10 cellular contexts compared by ENCODE assay signal in the genomic region with DNA sequence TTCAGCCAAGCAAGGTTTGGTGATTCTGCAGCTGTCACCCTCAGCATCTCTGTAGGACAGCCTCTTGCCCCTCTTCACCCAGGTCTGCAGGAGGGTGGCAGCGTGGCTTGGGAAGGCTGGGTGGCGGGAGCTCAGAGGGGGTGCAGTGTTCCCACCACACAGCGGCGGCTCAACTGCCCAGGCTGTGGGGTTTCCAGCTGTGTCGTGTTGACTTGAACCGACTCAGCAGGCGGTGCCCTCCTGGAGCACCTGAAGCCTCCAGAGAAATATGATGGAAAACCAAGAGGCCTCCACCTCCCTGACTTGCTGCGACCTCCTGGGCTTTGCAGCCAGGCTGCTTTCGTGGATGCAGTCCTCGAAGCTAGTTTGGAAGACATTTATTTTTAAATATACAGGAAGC.
DNase-seq lines count a peak whose midpoint lies in the region; ATAC-seq, FAIRE-seq and TF ChIP-seq lines count a peak whose summit lies in the region.
"Had no signal": no experiment of that assay in that cellular context is flagged by ENCODE, and none has a peak within 500 bp of the region (broad histone marks: within the 10 kb centered on the region; RNA-seq: fewer than 3 reads in every experiment).

No MANE protein-coding gene starts in this region.

- peaks cover 4 to 69% (median 29%) of the 10 kb centered on the region in 10 experiments; a peak in 17 of 20 replicates for H3K4me1 ChIP-seq in BLaER1 treated with 17β-estradiol and CSF1 and Interleukin-3, amounts not matched to agents 10 nM and 100 nM
- H3K4me1 ChIP-seq in OCI-LY3 (ENCODE audit: low read length) = peaks cover 52% of the 10 kb centered on the region
- H3K4me1 ChIP-seq in effector memory CD4-positive, alpha-beta T cell (ENCODE audit: control insufficient read depth, insufficient read depth, low read length, poor library complexity, severe bottlenecking) = peaks cover 7% of the 10 kb centered on the region
- H3K4me1 ChIP-seq in pancreas = peaks cover 20 to 31% (median 28%) of the 10 kb centered on the region in 3 donors

- peak overlapping the region in 7 of 11 experiments; percentile 4 to 99 (median 92); a peak in 12 of 22 replicates for H3K27ac ChIP-seq in BLaER1 treated with 17β-estradiol and CSF1 and Interleukin-3, amounts not matched to agents 10 nM and 100 nM
- H3K27ac ChIP-seq in OCI-LY3 (ENCODE audit: low read length) (peak overlapping the region; percentile 98), pancreas (peak overlapping the region; percentile 60 to 96 (median 84))
- H3K27ac ChIP-seq in effector memory CD4-positive, alpha-beta T cell (ENCODE audit: insufficient read depth, low read length, poor library complexity, severe bottlenecking) = peak overlapping the region; percentile 57
- H3K27ac ChIP-seq: SK-N-MC had no signal

- H3K79me2 ChIP-seq in OCI-LY3 (ENCODE audit: low read length) = no peaks in the 10 kb centered on the region

- FAIRE-seq in pancreas (lab: Jason Lieb, UNC) = no peak

- H2AFZ ChIP-seq in OCI-LY3 (ENCODE audit: low read depth, low read length) = no peak overlapping the region

- no peak for ATAC-seq in pancreas

- H3K9ac ChIP-seq in BLaER1 treated with 17β-estradiol and CSF1 and Interleukin-3, amounts not matched to agents 10 nM and 100 nM = peak overlapping the region in 3 of 11 experiments; percentile 83 to 89 (median 86); a peak in 6 of 22 replicates
- peak overlapping the region; percentile 74 for H3K9ac ChIP-seq in OCI-LY3 (ENCODE audit: low read length)

- WGBS in pancreas, 2 donors = 87 to 88% methylated on average over 10 of the region's 10 CpGs

- no peaks in the 10 kb centered on the region for H3K36me3 ChIP-seq in BLaER1 treated with 17β-estradiol and CSF1 and Interleukin-3, amounts not matched to agents 10 nM and 100 nM
- H3K36me3 ChIP-seq in OCI-LY3 (replicated peaks; ENCODE audit: low read depth, low read length) (peaks cover 3% of the 10 kb centered on the region), pancreas (no peaks in the 10 kb centered on the region)
- H3K36me3 ChIP-seq in effector memory CD4-positive, alpha-beta T cell (ENCODE audit: control insufficient read depth, insufficient read depth, low read length) = no peaks in the 10 kb centered on the region

- no peaks in the 10 kb centered on the region for H4K20me1 ChIP-seq in BLaER1 treated with 17β-estradiol and CSF1 and Interleukin-3, amounts not matched to agents 10 nM and 100 nM
- no peaks in the 10 kb centered on the region for H4K20me1 ChIP-seq in OCI-LY3 (ENCODE audit: insufficient read depth, low read length)

- no peaks in the 10 kb centered on the region for H3K9me3 ChIP-seq in BLaER1 treated with 17β-estradiol and CSF1 and Interleukin-3, amounts not matched to agents 10 nM and 100 nM (replicated peaks in 1 of 11)
- H3K9me3 ChIP-seq in OCI-LY3 (ENCODE audit: insufficient read depth, low read length) = no peaks in the 10 kb centered on the region
- no peaks in the 10 kb centered on the region for H3K9me3 ChIP-seq in effector memory CD4-positive, alpha-beta T cell (ENCODE audit: control insufficient read depth, low read length)
- H3K9me3 ChIP-seq in pancreas = no peaks in the 10 kb centered on the region

- H3K27me3 ChIP-seq in BLaER1 treated with 17β-estradiol and CSF1 and Interleukin-3, amounts not matched to agents 10 nM and 100 nM = no peaks in the 10 kb centered on the region
- H3K27me3 ChIP-seq in OCI-LY3 (ENCODE audit: low read depth, low read length) (no peaks in the 10 kb centered on the region), pancreas (no peaks in the 10 kb centered on the region)
- no peaks in the 10 kb centered on the region for H3K27me3 ChIP-seq in effector memory CD4-positive, alpha-beta T cell (replicated peaks; ENCODE audit: control insufficient read depth, insufficient read depth, low read length, poor library complexity, severe bottlenecking)

- no peak for DNase-seq in effector memory CD4-positive, alpha-beta T cell
- DNase-seq in pancreas = peak in 4 of 6 donors; percentile 37 to 77 (median 50)
- DNase-seq in GOT3 (lab: John Stamatoyannopoulos, UW) = no peak
- DNase-seq in NOMO-1 (lab: John Stamatoyannopoulos, UW; ENCODE audit: unreplicated experiment in 2 of 2) = no peak
- DNase-seq in COR-L47 (lab: John Stamatoyannopoulos, UW) = no peak
- no peak for DNase-seq in NCI-H2196 treated with DMSO at 0.1 percent for 48 hours (lab: John Stamatoyannopoulos, UW; ENCODE audit: unreplicated experiment)
- DNase-seq: NCI-H187 treated with DMSO at 0.1 percent for 48 hours had no signal

- intact Hi-C loops in pancreas (cut with DNase I) = no loop called here

- TF ChIP-seq CTCF in OCI-LY3 (IDR thresholded peaks at IDR 0.05; ENCODE audit: low read depth, low read length) (no peak), pancreas (IDR thresholded peaks at IDR 0.05) (no peak)

- no peak overlapping the region for H3K4me3 ChIP-seq in BLaER1 treated with 17β-estradiol and CSF1 and Interleukin-3, amounts not matched to agents 10 nM and 100 nM
- H3K4me3 ChIP-seq in OCI-LY3 (ENCODE audit: low read length) = peak overlapping the region; percentile 50
- no peak overlapping the region for H3K4me3 ChIP-seq in effector memory CD4-positive, alpha-beta T cell (ENCODE audit: insufficient read depth, low read depth, low read length, poor library complexity, severe bottlenecking)
- H3K4me3 ChIP-seq in pancreas = peak overlapping the region in 1 of 4 donors; percentile 6
- H3K4me3 ChIP-seq: SK-N-MC had no signal

- peak overlapping the region in 7 of 11 experiments; percentile 20 to 94 (median 70); a peak in 13 of 22 replicates for H3K4me2 ChIP-seq in BLaER1 treated with 17β-estradiol and CSF1 and Interleukin-3, amounts not matched to agents 10 nM and 100 nM
- peak overlapping the region; percentile 90 for H3K4me2 ChIP-seq in OCI-LY3 (ENCODE audit: low read length)

Comparison
In these comparisons a context has a peak if more than half of its experiments do, and no peak if none do; other contexts are left out.
1. DNase-seq: peak in pancreas (4 of 6); none in effector memory CD4-positive, alpha-beta T cell (0 of 3), GOT3 (single experiment), NOMO-1 (0 of 2), COR-L47 (single experiment) and NCI-H2196 treated with DMSO at 0.1 percent for 48 hours (single experiment).
2. Peak in every context shown above with its lines, with median percentiles within 50 percentile points of each other: H3K27ac ChIP-seq.